Comparison of ENCODE assay signal across 1 cellular context in the genomic region with DNA sequence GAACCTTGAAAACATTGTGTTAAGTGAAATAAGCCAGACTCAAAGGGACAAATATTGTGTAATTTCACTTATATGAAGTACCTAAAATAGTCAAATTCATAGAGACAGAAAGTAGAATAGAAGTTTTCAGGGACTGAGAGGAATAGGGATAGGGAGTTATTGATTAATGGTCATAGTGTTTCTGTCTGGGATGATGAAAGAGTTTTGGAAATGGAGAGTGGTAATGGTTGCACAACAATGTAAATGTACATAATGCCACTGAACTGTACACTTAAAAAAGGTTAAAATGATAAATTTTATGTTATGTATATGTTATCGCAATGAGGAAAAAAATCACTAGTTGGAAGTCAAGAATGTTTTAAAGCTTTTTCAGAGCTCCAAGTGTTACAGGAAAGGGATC.
TF ChIP-seq lines count a peak whose summit lies in the region.

No MANE protein-coding gene starts in this region.

TF ChIP-seq in K562, 482 proteins besides CTCF, POLR2A, EP300 and RAD21 (continued from another document):
- TF ChIP-seq, protein P1, sequence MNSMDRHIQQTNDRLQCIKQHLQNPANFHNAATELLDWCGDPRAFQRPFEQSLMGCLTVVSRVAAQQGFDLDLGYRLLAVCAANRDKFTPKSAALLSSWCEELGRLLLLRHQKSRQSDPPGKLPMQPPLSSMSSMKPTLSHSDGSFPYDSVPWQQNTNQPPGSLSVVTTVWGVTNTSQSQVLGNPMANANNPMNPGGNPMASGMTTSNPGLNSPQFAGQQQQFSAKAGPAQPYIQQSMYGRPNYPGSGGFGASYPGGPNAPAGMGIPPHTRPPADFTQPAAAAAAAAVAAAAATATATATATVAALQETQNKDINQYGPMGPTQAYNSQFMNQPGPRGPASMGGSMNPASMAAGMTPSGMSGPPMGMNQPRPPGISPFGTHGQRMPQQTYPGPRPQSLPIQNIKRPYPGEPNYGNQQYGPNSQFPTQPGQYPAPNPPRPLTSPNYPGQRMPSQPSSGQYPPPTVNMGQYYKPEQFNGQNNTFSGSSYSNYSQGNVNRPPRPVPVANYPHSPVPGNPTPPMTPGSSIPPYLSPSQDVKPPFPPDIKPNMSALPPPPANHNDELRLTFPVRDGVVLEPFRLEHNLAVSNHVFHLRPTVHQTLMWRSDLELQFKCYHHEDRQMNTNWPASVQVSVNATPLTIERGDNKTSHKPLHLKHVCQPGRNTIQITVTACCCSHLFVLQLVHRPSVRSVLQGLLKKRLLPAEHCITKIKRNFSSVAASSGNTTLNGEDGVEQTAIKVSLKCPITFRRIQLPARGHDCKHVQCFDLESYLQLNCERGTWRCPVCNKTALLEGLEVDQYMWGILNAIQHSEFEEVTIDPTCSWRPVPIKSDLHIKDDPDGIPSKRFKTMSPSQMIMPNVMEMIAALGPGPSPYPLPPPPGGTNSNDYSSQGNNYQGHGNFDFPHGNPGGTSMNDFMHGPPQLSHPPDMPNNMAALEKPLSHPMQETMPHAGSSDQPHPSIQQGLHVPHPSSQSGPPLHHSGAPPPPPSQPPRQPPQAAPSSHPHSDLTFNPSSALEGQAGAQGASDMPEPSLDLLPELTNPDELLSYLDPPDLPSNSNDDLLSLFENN (IDR thresholded peaks at IDR 0.05; ENCODE audit: low read depth in 2 of 2, low read length in 2 of 2), result no peak
- TF ChIP-seq, protein P2, sequence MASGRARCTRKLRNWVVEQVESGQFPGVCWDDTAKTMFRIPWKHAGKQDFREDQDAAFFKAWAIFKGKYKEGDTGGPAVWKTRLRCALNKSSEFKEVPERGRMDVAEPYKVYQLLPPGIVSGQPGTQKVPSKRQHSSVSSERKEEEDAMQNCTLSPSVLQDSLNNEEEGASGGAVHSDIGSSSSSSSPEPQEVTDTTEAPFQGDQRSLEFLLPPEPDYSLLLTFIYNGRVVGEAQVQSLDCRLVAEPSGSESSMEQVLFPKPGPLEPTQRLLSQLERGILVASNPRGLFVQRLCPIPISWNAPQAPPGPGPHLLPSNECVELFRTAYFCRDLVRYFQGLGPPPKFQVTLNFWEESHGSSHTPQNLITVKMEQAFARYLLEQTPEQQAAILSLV (tag; IDR thresholded peaks at IDR 0.05), result 0 out of 2 replicates have a peak, but pooled peaks have one; percentile 27
